In genomic region chr2:68662466-68662865, GRCh38 we compare ENCODE assay signal across 25 cellular contexts. TPM values are rescaled to one million over a fixed set of nuclear protein-coding genes. Genes with fewer than 3 reads are reported as not detected.
A peak's percentile ranks its signal among the peaks of the same experiment; 100 is the strongest.
DNase-seq lines count a peak whose midpoint lies in the region; ATAC-seq, FAIRE-seq and TF ChIP-seq lines count a peak whose summit lies in the region.
"Had no signal": no experiment of that assay in that cellular context is flagged by ENCODE, and none has a peak within 500 bp of the region (broad histone marks: within the 10 kb centered on the region; RNA-seq: fewer than 3 reads in every experiment).

No MANE protein-coding gene starts in this region.

- TF ChIP-seq CTCF in activated B cell treated with CpG ODN at 0.5 μM for 24 hours (IDR thresholded peaks at IDR 0.05) = no peak

- peaks cover 1% of the 10 kb centered on the region for H3K9me3 Mint-ChIP-seq in activated B cell treated with CpG ODN at 0.5 μM for 24 hours
- H3K9me3 Mint-ChIP-seq: central memory CD8-positive, alpha-beta T cell had no signal

- H3K4me1 Mint-ChIP-seq in activated B cell treated with CpG ODN at 0.5 μM for 24 hours = peaks cover 14% of the 10 kb centered on the region
- H3K4me1 Mint-ChIP-seq in T-helper 17 cell = peaks cover 3% of the 10 kb centered on the region
- H3K4me1 Mint-ChIP-seq: central memory CD8-positive, alpha-beta T cell had no signal

- peaks cover 6% of the 10 kb centered on the region for H3K27me3 Mint-ChIP-seq in activated B cell treated with CpG ODN at 0.5 μM for 24 hours
- peaks cover 55% of the 10 kb centered on the region for H3K27me3 Mint-ChIP-seq in T-helper 17 cell

- no peak for FAIRE-seq in GM12891 (lab: Jason Lieb, UNC)
- FAIRE-seq: H1, small intestine had no signal

- CTCF ChIA-PET in activated B cell treated with CpG ODN at 0.5 μM for 24 hours (lab: Charles Lee) = interaction anchor here (1.1 kb wide), 1 partner anchor 67 kb away, joined by 4 read pairs; no protein-coding TSS in a partner anchor

- H3K4me3 Mint-ChIP-seq in activated B cell treated with CpG ODN at 0.5 μM for 24 hours (no peak overlapping the region), T-helper 17 cell (no peak overlapping the region)
- H3K4me3 Mint-ChIP-seq: activated naive CD8-positive, alpha-beta T cell treated with anti-CD3 and anti-CD28 coated beads, Interleukin-2, amount 10 ng/mL, durations not matched to agents 7 days and 5 days; central memory CD8-positive, alpha-beta T cell had no signal

- intact Hi-C loops in activated B cell treated with CpG ODN at 0.5 μM for 24 hours (cut with micrococcal nuclease) = loop anchor here (10.0 kb wide), 1 partner anchor 68 kb away; no protein-coding TSS in a partner anchor

- POLR2A ChIA-PET in activated B cell treated with CpG ODN at 0.5 μM for 24 hours (lab: Charles Lee) = no interaction called here

- H3K36me3 Mint-ChIP-seq in activated B cell treated with CpG ODN at 0.5 μM for 24 hours (ENCODE audit: low read depth) (no peaks in the 10 kb centered on the region), T-helper 17 cell (ENCODE audit: low read depth) (peaks cover 7% of the 10 kb centered on the region)

- H3K9me3 ChIP-seq in T-helper 17 cell (ENCODE audit: control insufficient read depth, low read length, poor library complexity, severe bottlenecking) = no peaks in the 10 kb centered on the region
- H3K9me3 ChIP-seq: testis had no signal

- TF ChIP-seq POLR2A in GM12891 (IDR thresholded peaks at IDR 0.05; ENCODE audit: low read depth, low read length) = no peak

- peak overlapping the region; percentile 18 for H3K27ac Mint-ChIP-seq in activated B cell treated with CpG ODN at 0.5 μM for 24 hours
- no peak overlapping the region for H3K27ac Mint-ChIP-seq in T-helper 17 cell
- H3K27ac Mint-ChIP-seq: activated naive CD8-positive, alpha-beta T cell treated with anti-CD3 and anti-CD28 coated beads, Interleukin-2, amount 10 ng/mL, durations not matched to agents 7 days and 5 days; IgD-negative memory B cell had no signal

- peak; percentile 60 for ATAC-seq in activated B cell treated with CpG ODN at 0.5 μM for 24 hours (ENCODE audit: low read depth)
- no peak for ATAC-seq in T-helper 17 cell
- ATAC-seq: SK-N-SH treated with all-trans-retinoic acid at 6 μM for 48 hours had no signal

- DNase-seq in GM12891 (ENCODE audit: insufficient read length, low spot score) = no peak
- peak; percentile 16 for DNase-seq in NOMO-1 treated with dmso at 0.1 percent for 144 hours (lab: John Stamatoyannopoulos, UW; ENCODE audit: unreplicated experiment)
- DNase-seq in activated B cell treated with CpG ODN at 0.5 μM for 24 hours = no peak
- peak; percentile 2 for DNase-seq in putamen (ENCODE audit: low spot score)
- no peak for DNase-seq in DMS79 (lab: John Stamatoyannopoulos, UW)
- no peak for DNase-seq in T-helper 17 cell
- no peak for DNase-seq in HuH-7 (ENCODE audit: low spot score)
- DNase-seq in NCI-H2029 (lab: John Stamatoyannopoulos, UW) = no peak
- DNase-seq: activated CD4-positive, alpha-beta T cell treated with anti-CD3 and anti-CD28 coated beads, Interleukin-2, amount 50 U/mL, for 48 hours; activated CD8-positive, alpha-beta memory T cell treated with anti-CD3 and anti-CD28 coated beads, Interleukin-2, amount 50 U/mL, for 48 hours; activated naive CD8-positive, alpha-beta T cell treated with anti-CD3 and anti-CD28 coated beads, Interleukin-2, amount 10 ng/mL, durations not matched to agents 7 days and 5 days; head of caudate nucleus; MM.1S; NCI-H2171 treated with DMSO at 0.1 percent for 48 hours; NCI-H524 treated with DMSO at 0.1 percent for 48 hours; nucleus accumbens; small intestine; stimulated activated CD4-positive, alpha-beta T cell treated with anti-CD3 and anti-CD28 coated beads, Interleukin-1b, Interleukin-23, amount 100 ng/mL, for 48 hours; T-helper 9 cell; testis had no signal

TF ChIP-seq in GM12891, 5 proteins besides CTCF, POLR2A, EP300 and RAD21:
- TF ChIP-seq POLR2AphosphoS5 (IDR thresholded peaks at IDR 0.05; ENCODE audit: low read depth, low read length) (no peak), SPI1 (IDR thresholded peaks at IDR 0.05; ENCODE audit: low read depth, low read length) (0 out of 2 replicates have a peak, but pooled peaks have one; percentile 4), PAX5 (IDR thresholded peaks at IDR 0.05; ENCODE audit: insufficient read depth, low read length, severe bottlenecking) (no peak)

RNA-seq across cellular contexts. Expression of gene PROKR1, which starts 19.1 kb away (rescaled TPM):
- not detected for polyA plus RNA-seq in GM12891 (2012; ENCODE audit: low read depth, missing spikeins)
- total RNA-seq in activated B cell treated with CpG ODN at 0.5 μM for 24 hours (0.05 and 0.09 TPM in 2 replicates), T-helper 17 cell (not detected)
- total RNA-seq: activated naive CD8-positive, alpha-beta T cell treated with anti-CD3 and anti-CD28 coated beads, Interleukin-2, amount 10 ng/mL, durations not matched to agents 7 days and 5 days; lung microvascular endothelial cell had no signal
- polyA plus RNA-seq: IgD-negative memory B cell had no signal

Comparison
In these comparisons a context has a peak if more than half of its experiments do, and no peak if none do; other contexts are left out.
1. DNase-seq: peak in NOMO-1 treated with dmso at 0.1 percent for 144 hours (single experiment) and putamen (single experiment); none in GM12891 (single experiment), activated B cell treated with CpG ODN at 0.5 μM for 24 hours (single experiment), DMS79 (single experiment), T-helper 17 cell (0 of 3), HuH-7 (single experiment) and NCI-H2029 (single experiment).